Comparison of ENCODE assay signal across 23 cellular contexts in the genomic region with DNA sequence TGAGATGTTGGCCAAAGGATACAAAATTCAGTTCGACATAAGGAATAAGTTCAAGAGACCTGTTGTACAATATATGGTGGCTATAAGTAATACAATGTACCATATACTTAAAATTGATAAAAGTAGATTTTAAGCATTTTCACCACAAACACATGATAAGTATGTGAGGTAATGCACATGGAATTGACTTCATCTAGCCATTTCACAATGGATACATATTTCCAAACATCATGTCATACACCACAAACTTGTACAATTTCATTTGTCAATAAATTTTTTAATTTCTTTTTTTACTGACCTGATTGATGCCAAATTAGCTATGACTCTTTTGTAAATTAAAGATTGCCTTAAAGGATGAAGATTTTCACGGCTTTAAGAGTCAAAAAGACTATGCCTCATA.
"Had no signal": no experiment of that assay in that cellular context is flagged by ENCODE, and none has a peak within 500 bp of the region (broad histone marks: within the 10 kb centered on the region; RNA-seq: fewer than 3 reads in every experiment).

No MANE protein-coding gene starts in this region.

- ATAC-seq: activated CD8-positive, alpha-beta memory T cell treated with anti-CD3 and anti-CD28 coated beads, Interleukin-2, amount 10 ng/mL, durations not matched to agents 7 days and 5 days; activated T-cell treated with anti-CD3 and anti-CD28 coated beads, Interleukin-2, amount 50 U/mL, for 4 hours; Right ventricle myocardium inferior; T-cell had no signal

- DNase-seq: activated B cell treated with CpG ODN at 0.5 μM for 24 hours; activated CD4-positive, alpha-beta T cell treated with anti-CD3 and anti-CD28 coated beads for 1 hour; activated CD4-positive, alpha-beta T cell treated with anti-CD3 and anti-CD28 coated beads, Interleukin-2, amount 10 ng/mL, durations not matched to agents 24 days and 14 days; activated CD4-positive, alpha-beta T cell treated with anti-CD3 and anti-CD28 coated beads, Interleukin-2, amount 50 U/mL, for 48 hours; activated CD8-positive, alpha-beta memory T cell treated with anti-CD3 and anti-CD28 coated beads, Interleukin-2, amount 10 ng/mL, durations not matched to agents 7 days and 5 days; activated gamma-delta T cell; activated naive CD4-positive, alpha-beta T cell treated with anti-CD3 and anti-CD28 coated beads for 36 hours; activated T-cell treated with anti-CD3 and anti-CD28 coated beads, Interleukin-2, amount 50 U/mL, for 4 hours; anterior cingulate cortex; IMR-90; KG1; NCI-H1092; NCI-H1417; NCI-H1930; NCI-H2171; NCI-H2227 treated with DMSO at 0.1 percent for 48 hours; NCI-H82; T-cell; T-helper 2 cell; T1000 had no signal

- H3K27ac ChIP-seq: SK-N-MC had no signal

- FAIRE-seq: TTC549 had no signal

- H3K4me3 ChIP-seq: SK-N-MC had no signal
